8 cellular contexts compared by ENCODE assay signal in the genomic region with DNA sequence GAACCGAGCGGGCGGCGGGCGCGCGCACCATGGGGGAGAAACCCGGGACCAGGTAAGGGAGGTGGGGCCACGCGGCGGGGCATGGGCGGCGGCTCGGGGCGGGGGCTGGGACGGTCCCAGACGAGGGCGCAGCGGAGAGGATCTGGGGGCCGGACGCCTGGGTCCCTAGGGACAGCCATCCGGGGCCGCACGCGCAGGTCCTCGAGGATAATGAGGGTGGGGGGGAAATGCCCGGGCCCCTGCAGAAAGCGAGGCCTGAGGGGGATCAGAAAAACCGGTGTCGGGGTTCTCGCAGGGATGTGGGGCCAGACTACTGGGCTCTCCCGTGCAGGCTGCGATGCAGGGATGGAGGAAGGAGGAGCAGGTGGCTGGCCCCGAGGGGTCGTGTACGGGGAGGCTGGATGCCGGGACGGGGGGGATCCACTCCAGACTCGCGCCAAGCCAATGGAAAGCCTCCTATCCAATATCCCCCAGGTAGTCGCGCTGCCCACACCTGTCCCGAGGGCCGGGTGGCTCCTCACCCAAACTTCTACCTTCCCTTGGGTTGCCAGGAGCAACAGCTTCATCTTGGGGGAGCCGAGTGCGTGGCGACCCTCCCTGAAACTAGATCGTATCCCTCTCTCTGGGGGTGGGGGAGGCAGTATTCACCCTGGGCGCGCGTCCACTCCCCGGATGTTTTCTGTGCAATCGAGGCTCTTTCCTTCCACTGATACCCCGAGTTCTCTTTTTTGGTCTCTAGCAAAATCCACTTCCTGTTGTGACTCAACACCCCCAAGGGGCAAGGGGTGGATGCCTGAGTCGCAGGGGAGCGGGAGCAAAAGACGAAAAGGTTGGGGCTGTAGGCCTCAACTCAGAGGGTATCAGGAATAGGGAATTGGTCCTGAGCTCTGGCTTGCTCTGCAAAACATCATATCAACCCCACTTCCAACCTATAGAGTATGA. TPM values are rescaled to one million over a fixed set of nuclear protein-coding genes. Genes with fewer than 3 reads are reported as not detected.
DNase-seq lines count a peak whose midpoint lies in the region; ATAC-seq and TF ChIP-seq lines count a peak whose summit lies in the region.

No MANE protein-coding gene starts in this region.

- ATAC-seq in activated naive CD8-positive, alpha-beta T cell treated with anti-CD3 and anti-CD28 coated beads, Interleukin-2, amount 10 ng/mL, durations not matched to agents 7 days and 5 days (ENCODE audit: low read depth) = no peak
- no peak for ATAC-seq in GM21526 (IDR thresholded peaks at IDR 0.05; ENCODE audit: low FRiP score, unreplicated experiment)

- H3K9me3 ChIP-seq in iPS DF 6.9 (ENCODE audit: control insufficient read depth, insufficient read depth, low read length) = no peaks in the 10 kb centered on the region

- no peaks in the 10 kb centered on the region for H3K27me3 Mint-ChIP-seq in activated naive CD8-positive, alpha-beta T cell treated with anti-CD3 and anti-CD28 coated beads, Interleukin-2, amount 10 ng/mL, durations not matched to agents 7 days and 5 days

- peaks cover 22% of the 10 kb centered on the region for H3K36me3 Mint-ChIP-seq in activated naive CD8-positive, alpha-beta T cell treated with anti-CD3 and anti-CD28 coated beads, Interleukin-2, amount 10 ng/mL, durations not matched to agents 7 days and 5 days

- peaks cover 3% of the 10 kb centered on the region for H3K4me1 ChIP-seq in iPS DF 6.9 (ENCODE audit: control insufficient read depth, insufficient read depth, low read length)

- WGBS in iPS DF 6.9 (ENCODE audit: insufficient coverage, insufficient read length) = no CpG with 5 or more reads among the region's 57 CpGs

- H3K4me3 ChIP-seq in iPS DF 6.9 (ENCODE audit: low read length) = peak overlapping the region; percentile 67

- no peaks in the 10 kb centered on the region for H3K9me3 Mint-ChIP-seq in activated naive CD8-positive, alpha-beta T cell treated with anti-CD3 and anti-CD28 coated beads, Interleukin-2, amount 10 ng/mL, durations not matched to agents 7 days and 5 days

- H3K27me3 ChIP-seq in iPS DF 6.9 (ENCODE audit: control insufficient read depth, insufficient read depth, low read length) = no peaks in the 10 kb centered on the region

- H3K4me1 Mint-ChIP-seq in activated naive CD8-positive, alpha-beta T cell treated with anti-CD3 and anti-CD28 coated beads, Interleukin-2, amount 10 ng/mL, durations not matched to agents 7 days and 5 days = peaks cover 55% of the 10 kb centered on the region

- peak overlapping the region; percentile 99 for H3K4me3 Mint-ChIP-seq in activated naive CD8-positive, alpha-beta T cell treated with anti-CD3 and anti-CD28 coated beads, Interleukin-2, amount 10 ng/mL, durations not matched to agents 7 days and 5 days

- no peaks in the 10 kb centered on the region for H3K36me3 ChIP-seq in iPS DF 6.9 (ENCODE audit: control insufficient read depth, insufficient read depth, low read length)

- no peak overlapping the region for H3K27ac ChIP-seq in iPS DF 6.9 (ENCODE audit: low read length)

- POLR2A ChIA-PET in activated naive CD8-positive, alpha-beta T cell treated with anti-CD3 and anti-CD28 coated beads, Interleukin-2, amount 10 ng/mL, durations not matched to agents 7 days and 5 days (lab: Charles Lee) = interaction anchor here (0.6 to 2.1 kb wide), 15 partner anchors 7 to 257 kb away, joined by 3 to 15 read pairs (median 4); partner anchors contain the start of genes C17orf107, GLTPD2, PELP1 and PFN1

- DNase-seq in stimulated activated CD4-positive, alpha-beta T cell treated with anti-CD3 and anti-CD28 coated beads, Interleukin-12 subunit alpha, Interleukin-12 subunit beta, amount 100 ng/mL, for 24 hours (ENCODE audit: low read depth in 2 of 2) = peak; percentile 25
- no peak for DNase-seq in stimulated activated CD4-positive, alpha-beta T cell treated with anti-CD3 and anti-CD28 coated beads, Interleukin-2, amount 100 ng/mL, for 48 hours
- peak; percentile 63 for DNase-seq in activated naive CD8-positive, alpha-beta T cell treated with anti-CD3 and anti-CD28 coated beads, Interleukin-2, amount 10 ng/mL, durations not matched to agents 7 days and 5 days
- no peak for DNase-seq in iPS DF 6.9 (ENCODE audit: low read depth, low spot score)
- peak; percentile 26 for DNase-seq in stimulated activated CD4-positive, alpha-beta T cell treated with anti-CD3 and anti-CD28 coated beads, Interleukin-12 subunit alpha, Interleukin-12 subunit beta, amount 100 ng/mL, for 4 hours
- no peak for DNase-seq in ureter (ENCODE audit: low spot score)

- H3K27ac Mint-ChIP-seq in activated naive CD8-positive, alpha-beta T cell treated with anti-CD3 and anti-CD28 coated beads, Interleukin-2, amount 10 ng/mL, durations not matched to agents 7 days and 5 days = peak overlapping the region; percentile 99

- TF ChIP-seq POLR2A in Raji (IDR thresholded peaks at IDR 0.05; ENCODE audit: insufficient read depth, low read depth, low read length) = 0 out of 2 replicates have a peak, but pooled peaks have one; percentile 19

RNA-seq across cellular contexts. Expression of gene ARRB2, which starts 0.5 kb away (rescaled TPM):
- total RNA-seq in activated naive CD8-positive, alpha-beta T cell treated with anti-CD3 and anti-CD28 coated beads, Interleukin-2, amount 10 ng/mL, durations not matched to agents 7 days and 5 days = 100 to 1,000 TPM; 325 to 330 TPM
- total RNA-seq in ureter = 40.8 TPM

RNA-seq across cellular contexts. Expression of gene PELP1, which starts 7.0 kb away (rescaled TPM):
- 10 to 100 TPM; 73.8 to 74.7 TPM for total RNA-seq in activated naive CD8-positive, alpha-beta T cell treated with anti-CD3 and anti-CD28 coated beads, Interleukin-2, amount 10 ng/mL, durations not matched to agents 7 days and 5 days
- total RNA-seq in ureter = 56.9 TPM

RNA-seq across cellular contexts. Expression of gene MED11, which starts 20.3 kb away (rescaled TPM):
- total RNA-seq in activated naive CD8-positive, alpha-beta T cell treated with anti-CD3 and anti-CD28 coated beads, Interleukin-2, amount 10 ng/mL, durations not matched to agents 7 days and 5 days = 10 to 100 TPM; 29.4 to 32.2 TPM
- 19.5 TPM for total RNA-seq in ureter

RNA-seq across cellular contexts. Expression of gene ZMYND15, which starts 28.7 kb away (rescaled TPM):
- under 1 TPM in 1 of 2 experiments, not detected in 1; 0.17 TPM for total RNA-seq in activated naive CD8-positive, alpha-beta T cell treated with anti-CD3 and anti-CD28 coated beads, Interleukin-2, amount 10 ng/mL, durations not matched to agents 7 days and 5 days
- 1.7 TPM for total RNA-seq in ureter

RNA-seq across cellular contexts. Expression of gene CXCL16, which starts 28.8 kb away (rescaled TPM):
- 1 to 10 TPM; 2.7 to 3.0 TPM for total RNA-seq in activated naive CD8-positive, alpha-beta T cell treated with anti-CD3 and anti-CD28 coated beads, Interleukin-2, amount 10 ng/mL, durations not matched to agents 7 days and 5 days
- 26.8 TPM for total RNA-seq in ureter

Comparison
In these comparisons a context has a peak if more than half of its experiments do, and no peak if none do; other contexts are left out.
1. DNase-seq: peak in stimulated activated CD4-positive, alpha-beta T cell treated with anti-CD3 and anti-CD28 coated beads, Interleukin-12 subunit alpha, Interleukin-12 subunit beta, amount 100 ng/mL, for 24 hours (2 of 2), activated naive CD8-positive, alpha-beta T cell treated with anti-CD3 and anti-CD28 coated beads, Interleukin-2, amount 10 ng/mL, durations not matched to agents 7 days and 5 days (single experiment) and stimulated activated CD4-positive, alpha-beta T cell treated with anti-CD3 and anti-CD28 coated beads, Interleukin-12 subunit alpha, Interleukin-12 subunit beta, amount 100 ng/mL, for 4 hours (single experiment); none in stimulated activated CD4-positive, alpha-beta T cell treated with anti-CD3 and anti-CD28 coated beads, Interleukin-2, amount 100 ng/mL, for 48 hours (0 of 2), iPS DF 6.9 (single experiment) and ureter (single experiment).